3 cellular contexts compared by ENCODE assay signal in the genomic region with DNA sequence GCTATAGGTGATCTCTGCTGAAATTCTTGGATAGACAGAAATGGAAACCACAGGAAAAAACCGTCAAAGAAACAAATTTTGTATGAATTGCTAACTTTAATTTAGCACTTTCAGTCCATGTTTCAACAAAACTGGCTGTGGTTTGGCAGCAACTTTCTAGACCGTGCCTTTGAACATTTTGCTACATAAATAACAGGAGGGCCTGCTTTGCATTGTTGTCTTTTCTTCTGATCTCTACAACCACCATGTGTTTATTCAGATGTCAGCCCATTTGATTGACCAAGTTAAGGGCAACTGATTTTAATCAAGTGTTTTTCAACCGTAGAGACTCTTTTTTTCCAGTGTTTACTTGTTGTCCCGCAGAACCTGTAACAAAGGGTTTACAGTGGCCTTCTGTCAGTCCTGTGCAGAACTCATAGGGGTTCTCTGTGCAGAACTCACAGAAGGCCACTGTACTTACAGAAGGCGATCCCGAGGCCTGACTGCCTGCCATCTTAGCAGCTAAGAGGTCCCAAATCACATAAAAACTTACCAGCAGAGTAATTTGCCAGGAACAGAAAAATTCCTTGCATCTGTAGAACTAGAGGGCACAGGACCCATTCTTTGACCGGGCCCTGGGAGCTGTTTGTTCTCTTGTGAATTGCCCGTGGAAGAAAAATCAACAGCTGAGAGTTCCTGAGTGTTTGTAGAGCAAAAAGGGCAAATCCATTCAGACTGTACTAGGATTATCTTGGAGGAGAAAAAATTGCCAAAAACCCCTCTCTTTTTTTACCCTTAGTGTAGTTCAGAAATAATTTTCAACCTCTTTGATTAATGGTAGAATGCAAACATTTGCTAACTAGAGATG.
A peak's percentile ranks its signal among the peaks of the same experiment; 100 is the strongest.
TF ChIP-seq lines count a peak whose summit lies in the region.

No MANE protein-coding gene starts in this region.

TF ChIP-seq in IMR-90, 13 proteins besides CTCF, POLR2A, EP300 and RAD21:
- TF ChIP-seq RCOR1 (IDR thresholded peaks at IDR 0.05; ENCODE audit: insufficient replicate concordance, low read length) (no peak), RFX5 (IDR thresholded peaks at IDR 0.05; ENCODE audit: low read depth, low read length) (no peak), FOS (IDR thresholded peaks at IDR 0.05; ENCODE audit: low read depth, low read length) (no peak), BHLHE40 (IDR thresholded peaks at IDR 0.05; ENCODE audit: low read depth, low read length) (no peak), CEBPB (IDR thresholded peaks at IDR 0.05; ENCODE audit: low read depth, low read length) (no peak), SMC3 (IDR thresholded peaks at IDR 0.05; ENCODE audit: low read depth, low read length) (no peak), MAFK (IDR thresholded peaks at IDR 0.05; ENCODE audit: low read depth, low read length) (no peak)
- TF ChIP-seq, protein P1, sequence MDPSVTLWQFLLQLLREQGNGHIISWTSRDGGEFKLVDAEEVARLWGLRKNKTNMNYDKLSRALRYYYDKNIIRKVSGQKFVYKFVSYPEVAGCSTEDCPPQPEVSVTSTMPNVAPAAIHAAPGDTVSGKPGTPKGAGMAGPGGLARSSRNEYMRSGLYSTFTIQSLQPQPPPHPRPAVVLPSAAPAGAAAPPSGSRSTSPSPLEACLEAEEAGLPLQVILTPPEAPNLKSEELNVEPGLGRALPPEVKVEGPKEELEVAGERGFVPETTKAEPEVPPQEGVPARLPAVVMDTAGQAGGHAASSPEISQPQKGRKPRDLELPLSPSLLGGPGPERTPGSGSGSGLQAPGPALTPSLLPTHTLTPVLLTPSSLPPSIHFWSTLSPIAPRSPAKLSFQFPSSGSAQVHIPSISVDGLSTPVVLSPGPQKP (IDR thresholded peaks at IDR 0.05; ENCODE audit: borderline replicate concordance, low read depth, low read length) = no peak

TF ChIP-seq in WTC11, 78 proteins besides CTCF, POLR2A, EP300 and RAD21:
- TF ChIP-seq, protein P2, sequence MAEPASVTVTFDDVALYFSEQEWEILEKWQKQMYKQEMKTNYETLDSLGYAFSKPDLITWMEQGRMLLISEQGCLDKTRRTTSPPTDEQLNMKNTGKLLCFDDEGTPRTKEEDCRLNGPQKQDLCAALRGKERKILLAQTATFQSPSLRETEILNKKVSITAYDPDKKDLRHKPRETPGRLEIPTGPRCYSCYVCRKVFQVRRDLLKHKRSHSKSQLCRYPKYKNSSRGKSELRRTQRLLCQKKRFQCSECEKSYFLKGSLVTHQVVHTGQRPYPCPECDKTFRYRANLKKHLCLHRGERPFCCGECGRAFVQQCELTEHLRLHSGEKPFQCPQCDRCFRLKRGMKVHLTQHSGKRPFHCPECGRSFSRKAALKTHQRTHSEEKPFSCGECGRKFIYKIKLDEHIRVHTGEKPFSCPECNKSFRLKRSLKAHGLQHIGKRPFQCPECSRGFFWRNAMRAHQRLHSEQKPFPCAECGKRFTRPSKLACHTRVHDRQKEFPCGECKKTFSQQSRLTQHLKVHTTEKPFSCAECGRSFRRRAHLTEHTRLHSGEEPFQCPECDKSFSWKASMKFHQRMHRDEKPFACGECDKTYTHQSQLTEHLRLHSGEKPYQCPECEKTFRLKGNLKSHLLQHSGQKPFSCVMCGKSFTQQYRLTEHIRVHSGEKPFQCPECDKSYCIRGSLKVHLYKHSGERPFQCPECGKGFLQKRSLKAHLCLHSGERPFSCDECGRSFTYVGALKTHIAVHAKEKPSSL (CRISPR knock-in tag; conservative IDR thresholded peaks at IDR 0.05) = no peak
- TF ChIP-seq CREB1 (CRISPR knock-in tag; IDR thresholded peaks at IDR 0.05) (no peak), TP53 (CRISPR knock-in tag; IDR thresholded peaks at IDR 0.05) (no peak)

TF ChIP-seq in HepG2, 621 proteins besides CTCF, POLR2A, EP300 and RAD21:
- no peak for TF ChIP-seq HMG20A (CRISPR knock-in tag; IDR thresholded peaks at IDR 0.05; ENCODE audit: borderline replicate concordance)
- TF ChIP-seq SOX6 (IDR thresholded peaks at IDR 0.05) = no peak
- peak; percentile 21; the same call in 1 of the 2 replicates for TF ChIP-seq SOX6 (CRISPR knock-in tag; IDR thresholded peaks at IDR 0.05)
- no peak for TF ChIP-seq ZNF484 (CRISPR knock-in tag; IDR thresholded peaks at IDR 0.05; ENCODE audit: borderline replicate concordance, low read depth)
- no peak for TF ChIP-seq RBM39 (IDR thresholded peaks at IDR 0.05; ENCODE audit: low read depth, low read length, poor library complexity, severe bottlenecking)
- TF ChIP-seq, protein P3, sequence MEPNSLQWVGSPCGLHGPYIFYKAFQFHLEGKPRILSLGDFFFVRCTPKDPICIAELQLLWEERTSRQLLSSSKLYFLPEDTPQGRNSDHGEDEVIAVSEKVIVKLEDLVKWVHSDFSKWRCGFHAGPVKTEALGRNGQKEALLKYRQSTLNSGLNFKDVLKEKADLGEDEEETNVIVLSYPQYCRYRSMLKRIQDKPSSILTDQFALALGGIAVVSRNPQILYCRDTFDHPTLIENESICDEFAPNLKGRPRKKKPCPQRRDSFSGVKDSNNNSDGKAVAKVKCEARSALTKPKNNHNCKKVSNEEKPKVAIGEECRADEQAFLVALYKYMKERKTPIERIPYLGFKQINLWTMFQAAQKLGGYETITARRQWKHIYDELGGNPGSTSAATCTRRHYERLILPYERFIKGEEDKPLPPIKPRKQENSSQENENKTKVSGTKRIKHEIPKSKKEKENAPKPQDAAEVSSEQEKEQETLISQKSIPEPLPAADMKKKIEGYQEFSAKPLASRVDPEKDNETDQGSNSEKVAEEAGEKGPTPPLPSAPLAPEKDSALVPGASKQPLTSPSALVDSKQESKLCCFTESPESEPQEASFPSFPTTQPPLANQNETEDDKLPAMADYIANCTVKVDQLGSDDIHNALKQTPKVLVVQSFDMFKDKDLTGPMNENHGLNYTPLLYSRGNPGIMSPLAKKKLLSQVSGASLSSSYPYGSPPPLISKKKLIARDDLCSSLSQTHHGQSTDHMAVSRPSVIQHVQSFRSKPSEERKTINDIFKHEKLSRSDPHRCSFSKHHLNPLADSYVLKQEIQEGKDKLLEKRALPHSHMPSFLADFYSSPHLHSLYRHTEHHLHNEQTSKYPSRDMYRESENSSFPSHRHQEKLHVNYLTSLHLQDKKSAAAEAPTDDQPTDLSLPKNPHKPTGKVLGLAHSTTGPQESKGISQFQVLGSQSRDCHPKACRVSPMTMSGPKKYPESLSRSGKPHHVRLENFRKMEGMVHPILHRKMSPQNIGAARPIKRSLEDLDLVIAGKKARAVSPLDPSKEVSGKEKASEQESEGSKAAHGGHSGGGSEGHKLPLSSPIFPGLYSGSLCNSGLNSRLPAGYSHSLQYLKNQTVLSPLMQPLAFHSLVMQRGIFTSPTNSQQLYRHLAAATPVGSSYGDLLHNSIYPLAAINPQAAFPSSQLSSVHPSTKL (CRISPR knock-in tag; IDR thresholded peaks at IDR 0.05) = 0 out of 2 replicates have a peak, but pooled peaks have one; percentile 16
- TF ChIP-seq SOX13 (IDR thresholded peaks at IDR 0.05) = no peak
- TF ChIP-seq SOX13 (CRISPR knock-in tag; conservative IDR thresholded peaks at IDR 0.05 in 1 of 2, IDR thresholded peaks at IDR 0.05 in 1 of 2) = 0 out of 4 replicates have a peak, but pooled peaks of 1 of the 2 experiments have one; percentile 5
- TF ChIP-seq ZNF629 (CRISPR knock-in tag; conservative IDR thresholded peaks at IDR 0.05) = 0 out of 2 replicates have a peak, but pooled peaks have one; percentile 10
- TF ChIP-seq MAFG (CRISPR knock-in tag; IDR thresholded peaks at IDR 0.05) = no peak
- TF ChIP-seq TOE1 (CRISPR knock-in tag; IDR thresholded peaks at IDR 0.05) = 0 out of 2 replicates have a peak, but pooled peaks have one; percentile 10
- TF ChIP-seq NAIF1 (CRISPR knock-in tag; IDR thresholded peaks at IDR 0.05; ENCODE audit: borderline replicate concordance) = no peak
